Comparison of ENCODE assay signal across 17 cellular contexts in genomic region chr2:165814473-165814872, GRCh38. TPM values are rescaled to one million over a fixed set of nuclear protein-coding genes. Genes with fewer than 3 reads are reported as not detected.
DNase-seq lines count a peak whose midpoint lies in the region; ATAC-seq, FAIRE-seq and TF ChIP-seq lines count a peak whose summit lies in the region.
"Had no signal": no experiment of that assay in that cellular context is flagged by ENCODE, and none has a peak within 500 bp of the region (broad histone marks: within the 10 kb centered on the region; RNA-seq: fewer than 3 reads in every experiment).

No MANE protein-coding gene starts in this region.

- H2AFZ ChIP-seq in HepG2 (ENCODE audit: low read length): no peak overlapping the region

- no peak overlapping the region for H3K4me3 ChIP-seq in HepG2 (replicated peaks in 1 of 3; ENCODE audit: insufficient read depth in 1 of 3, low read depth in 2 of 3, low read length in 3 of 3)
- no peak overlapping the region for H3K4me3 ChIP-seq in right lobe of liver
- H3K4me3 ChIP-seq in thyroid gland (replicated peaks in 1 of 3): no peak overlapping the region

- TF ChIP-seq EP300 in HepG2 (IDR thresholded peaks at IDR 0.05; ENCODE audit: low read depth in 2 of 2, low read length in 2 of 2): no peak
- no peak for TF ChIP-seq EP300 in HepG2 (CRISPR knock-in tag; IDR thresholded peaks at IDR 0.05; ENCODE audit: borderline replicate concordance)

- H3K36me3 Mint-ChIP-seq in activated B cell treated with CpG ODN at 0.5 μM for 24 hours (ENCODE audit: low read depth) (no peaks in the 10 kb centered on the region), naive B cell (no peaks in the 10 kb centered on the region)

- in situ Hi-C loops in HepG2 (cut with HindIII; ENCODE audit: extremely low pct_ligation_motif_present, low pct_unique_long_range_greater_than_20kb): no loop called here

- peak overlapping the region; percentile 36 for H3K27ac Mint-ChIP-seq in activated B cell treated with CpG ODN at 0.5 μM for 24 hours
- H3K27ac Mint-ChIP-seq in naive B cell: peak overlapping the region in 5 of 6 donors; percentile 16 to 90 (median 77)
- H3K27ac Mint-ChIP-seq: CD4-positive, alpha-beta memory T cell had no signal

- ATAC-seq in HepG2 (no peak), right lobe of liver (no peak), activated B cell treated with CpG ODN at 0.5 μM for 24 hours (ENCODE audit: low read depth) (no peak), naive B cell (ENCODE audit: low read depth in 2 of 2) (no peak)

- peaks cover 56% of the 10 kb centered on the region for H3K4me1 Mint-ChIP-seq in activated B cell treated with CpG ODN at 0.5 μM for 24 hours
- H3K4me1 Mint-ChIP-seq in naive B cell: peaks cover 40 to 64% (median 60%) of the 10 kb centered on the region in 3 donors
- H3K4me1 Mint-ChIP-seq: CD4-positive, alpha-beta memory T cell had no signal

- TF ChIP-seq POLR2A in HepG2 (IDR thresholded peaks at IDR 0.05; ENCODE audit: insufficient read depth in 1 of 2, low read depth in 2 of 2, low read length in 2 of 2) (no peak), right lobe of liver (IDR thresholded peaks at IDR 0.05) (no peak), thyroid gland (IDR thresholded peaks at IDR 0.05) (no peak)

- TF ChIP-seq CTCF in HepG2 (CRISPR knock-in tag; IDR thresholded peaks at IDR 0.05) (no peak), right lobe of liver (IDR thresholded peaks at IDR 0.05) (no peak), activated B cell treated with CpG ODN at 0.5 μM for 24 hours (IDR thresholded peaks at IDR 0.05) (no peak), thyroid gland (IDR thresholded peaks at IDR 0.05) (no peak)

- H3K9me3 Mint-ChIP-seq in activated B cell treated with CpG ODN at 0.5 μM for 24 hours: no peaks in the 10 kb centered on the region
- peaks cover 0 to 1% (median 0%) of the 10 kb centered on the region in 7 donors for H3K9me3 Mint-ChIP-seq in naive B cell
- H3K9me3 Mint-ChIP-seq: IgD-negative memory B cell had no signal

- no peak for FAIRE-seq in HepG2 (lab: Jason Lieb, UNC)
- FAIRE-seq: GM19239, H1 had no signal

- POLR2A ChIA-PET in HepG2 (lab: Yijun Ruan, JAX) (interaction anchor here (0.7 kb wide), 1 partner anchor 403 kb away, joined by 3 read pairs; no protein-coding TSS in a partner anchor), activated B cell treated with CpG ODN at 0.5 μM for 24 hours (lab: Charles Lee) (interaction anchor here (0.7 to 3.7 kb wide), 2 partner anchors 20 to 1029 kb away, joined by 6 to 23 read pairs; partner anchors contain the start of gene GALNT3)

- H3K4me3 Mint-ChIP-seq in activated B cell treated with CpG ODN at 0.5 μM for 24 hours (no peak overlapping the region), naive B cell (peak overlapping the region in 4 of 8 donors; percentile 10 to 58 (median 40))
- H3K4me3 Mint-ChIP-seq: CD4-positive, alpha-beta memory T cell had no signal

- no TSS peak for BruUV-seq in HepG2 (replicated peaks; lab: Mats Ljungman, UMichigan)

- no peaks in the 10 kb centered on the region for H3K79me2 ChIP-seq in HepG2 (ENCODE audit: insufficient read depth, low read length)

- H3K27ac ChIP-seq in HepG2 (ENCODE audit: extremely low read length, insufficient read depth, low read length) (no peak overlapping the region), right lobe of liver (no peak overlapping the region), thyroid gland (no peak overlapping the region)
- H3K27ac ChIP-seq: C4-2B, KMS-11 had no signal

- no peak overlapping the region for H3K4me2 ChIP-seq in HepG2 (ENCODE audit: low read depth, low read length)
- H3K4me2 ChIP-seq: KMS-11 had no signal

- H3K4me1 ChIP-seq in HepG2 (ENCODE audit: insufficient read depth, low read length) (no peaks in the 10 kb centered on the region), right lobe of liver (no peaks in the 10 kb centered on the region), thyroid gland (no peaks in the 10 kb centered on the region)

- H3K9ac ChIP-seq in HepG2 (ENCODE audit: insufficient read depth, low read depth, low read length): no peak overlapping the region
- H3K9ac ChIP-seq: KMS-11 had no signal

- H3K9me3 ChIP-seq in HepG2 (ENCODE audit: low read length): no peaks in the 10 kb centered on the region
- H3K9me3 ChIP-seq in right lobe of liver: no peaks in the 10 kb centered on the region
- H3K9me3 ChIP-seq in thyroid gland: no peaks in the 10 kb centered on the region

- no peak for TF ChIP-seq RAD21 in HepG2 (CRISPR knock-in tag; IDR thresholded peaks at IDR 0.05)

- CTCF ChIA-PET in HepG2 (lab: Yijun Ruan, JAX; ENCODE audit: low intra/inter-chr PET ratio, low total read pairs): no interaction called here
- CTCF ChIA-PET in activated B cell treated with CpG ODN at 0.5 μM for 24 hours (lab: Charles Lee): interaction anchor here (1.4 to 1.7 kb wide), 2 partner anchors 60 kb away, joined by 5 to 6 read pairs; no protein-coding TSS in a partner anchor

- DNase-seq in HepG2 (ENCODE audit: low spot score): no peak
- no peak for DNase-seq in right lobe of liver
- no peak for DNase-seq in activated B cell treated with CpG ODN at 0.5 μM for 24 hours
- no peak for DNase-seq in naive B cell
- DNase-seq in NCI-H1092 treated with DMSO at 0.1 percent for 48 hours (lab: John Stamatoyannopoulos, UW): no peak
- no peak for DNase-seq in thyroid gland
- no peak for DNase-seq in activated CD8-positive, alpha-beta memory T cell treated with anti-CD3 and anti-CD28 coated beads for 24 hours
- DNase-seq: 8988T; CD4-positive, alpha-beta memory T cell; DND-41; GDM1; HCEC 1CT had no signal

- intact Hi-C loops in HepG2 (cut with micrococcal nuclease; ENCODE audit: unreplicated experiment): no loop called here
- intact Hi-C loops in right lobe of liver (cut with DNase I): no loop called here
- intact Hi-C loops in activated B cell treated with CpG ODN at 0.5 μM for 24 hours (cut with micrococcal nuclease): no loop called here
- intact Hi-C loops in thyroid gland (cut with DNase I): no loop called here

- H3K36me3 ChIP-seq in HepG2 (replicated peaks in 1 of 2; ENCODE audit: control insufficient read depth in 1 of 2, insufficient read depth in 2 of 2, low read length in 2 of 2) (no peaks in the 10 kb centered on the region), right lobe of liver (no peaks in the 10 kb centered on the region), thyroid gland (no peaks in the 10 kb centered on the region)

- no peaks in the 10 kb centered on the region for H3K27me3 ChIP-seq in HepG2 (ENCODE audit: control insufficient read depth in 1 of 2, insufficient read depth in 2 of 2, low read length in 2 of 2)
- no peaks in the 10 kb centered on the region for H3K27me3 ChIP-seq in right lobe of liver
- no peaks in the 10 kb centered on the region for H3K27me3 ChIP-seq in thyroid gland

- WGBS in HepG2 (ENCODE audit: low lambda C conversion rate): 12% methylated on average over 4 of the region's 4 CpGs
- 66% methylated on average over 4 of the region's 4 CpGs for WGBS in right lobe of liver (ENCODE audit: insufficient coverage, low coverage, low lambda C conversion rate, missing lambda C conversion rate)
- 83 to 91% methylated on average over 4 of the region's 4 CpGs for WGBS in thyroid gland, 2 donors

- H3K27me3 Mint-ChIP-seq in activated B cell treated with CpG ODN at 0.5 μM for 24 hours: no peaks in the 10 kb centered on the region
- H3K27me3 Mint-ChIP-seq in naive B cell: no peaks in the 10 kb centered on the region
- H3K27me3 Mint-ChIP-seq: CD4-positive, alpha-beta memory T cell had no signal

- H4K20me1 ChIP-seq in HepG2 (ENCODE audit: insufficient read depth, low read length): no peaks in the 10 kb centered on the region

TF ChIP-seq in HepG2, 621 proteins besides CTCF, POLR2A, EP300 and RAD21:
- TF ChIP-seq ZSCAN21 (CRISPR knock-in tag; IDR thresholded peaks at IDR 0.05; ENCODE audit: borderline replicate concordance) (no peak), HNRNPK (IDR thresholded peaks at IDR 0.05; ENCODE audit: low read depth, low read length, poor library complexity, severe bottlenecking) (peak; percentile 99), NCOA1 (CRISPR knock-in tag; IDR thresholded peaks at IDR 0.05) (no peak), ZNF724P (CRISPR knock-in tag; IDR thresholded peaks at IDR 0.05; ENCODE audit: borderline replicate concordance) (no peak), FOXP1 (IDR thresholded peaks at IDR 0.05) (no peak), FOXP1 (CRISPR knock-in tag; IDR thresholded peaks at IDR 0.05) (no peak), PCBP1 (IDR thresholded peaks at IDR 0.05; ENCODE audit: borderline replicate concordance, low read depth, low read length) (peak; percentile 91), PCBP2 (optimal IDR thresholded peaks at IDR 0.05; ENCODE audit: low read depth, low read length, poor library complexity, severe bottlenecking) (peak; percentile 91)

RNA-seq across cellular contexts. Expression of gene GALNT3, which starts 20.4 kb away (rescaled TPM):
- total RNA-seq in HepG2 (2016; rRNA removed; fragmentation: Illumina TruSeq; extraction: Trizol): 0.29 TPM in 1 of 2 replicates, not detected in the other
- not detected in 2 replicates for total RNA-seq in HepG2 (2016; cell fraction: cytosol; rRNA removed; fragmentation: Illumina TruSeq; extraction: Trizol; ENCODE audit: low read depth)
- 0.22 TPM in 1 of 2 replicates, not detected in the other for total RNA-seq in HepG2 (2016; cell fraction: insoluble cytoplasmic fraction; rRNA removed; fragmentation: Illumina TruSeq; extraction: Trizol)
- 0.06 TPM in 1 of 2 replicates, not detected in the other for total RNA-seq in HepG2 (2016; cell fraction: membrane; rRNA removed; fragmentation: Illumina TruSeq; extraction: Trizol)
- 0.28 and 0.65 TPM in 2 replicates for total RNA-seq in HepG2 (2016; cell fraction: nucleus; rRNA removed; fragmentation: Illumina TruSeq; extraction: Trizol)
- polyA plus RNA-seq in HepG2 (2011; rRNA removed): 0.27 and 0.30 TPM in 2 replicates
- 0.06 TPM in 1 of 2 replicates, not detected in the other for polyA plus RNA-seq in HepG2 (2011; cell fraction: cytosol; rRNA removed)
- 0.72 and 0.99 TPM in 2 replicates for polyA plus RNA-seq in HepG2 (2011; cell fraction: nucleus; rRNA removed)
- 0.55 and 1.2 TPM in 2 replicates for polyA plus RNA-seq in HepG2 (2012)
- polyA plus RNA-seq in HepG2 (2016; cell fraction: cytosol; fragmentation: Illumina TruSeq; extraction: Trizol; ENCODE audit: low read depth): not detected in 2 replicates
- polyA plus RNA-seq in HepG2 (2016; cell fraction: insoluble cytoplasmic fraction; fragmentation: Illumina TruSeq; extraction: Trizol; ENCODE audit: low read depth): 0.16 TPM in 1 of 2 replicates, not detected in the other
- polyA plus RNA-seq in HepG2 (2016; cell fraction: membrane; fragmentation: Illumina TruSeq; extraction: Trizol; ENCODE audit: low read depth): not detected in 2 replicates
- 0.92 and 1.8 TPM in 2 replicates for polyA plus RNA-seq in HepG2 (2016; cell fraction: nucleus; fragmentation: Illumina TruSeq; extraction: Trizol; ENCODE audit: insufficient read depth, low read depth)
- polyA minus RNA-seq in HepG2 (2011; rRNA and poly(A)+ RNA removed; ENCODE audit: low replicate concordance): 0.04 TPM in 1 of 2 replicates, not detected in the other
- not detected in 2 replicates for polyA minus RNA-seq in HepG2 (2011; cell fraction: cytosol; rRNA and poly(A)+ RNA removed)
- polyA minus RNA-seq in HepG2 (2011; cell fraction: nucleus; rRNA and poly(A)+ RNA removed): 0.39 and 2.0 TPM in 2 replicates
- total RNA-seq in right lobe of liver: 1 to 10 TPM in 2 of 6 experiments, under 1 TPM in 4; 0.31 to 1.6 (median 0.80) TPM
- 13.2 and 14.4 TPM in 2 replicates for total RNA-seq in activated B cell treated with CpG ODN at 0.5 μM for 24 hours
- polyA plus RNA-seq in naive B cell (ENCODE audit: low read depth in 6 of 6): 1 to 10 TPM; 2.7 to 7.0 (median 5.2) TPM
- total RNA-seq in thyroid gland: 10 to 100 TPM; 48.8 to 78.5 (median 59.2) TPM
